Comparison of ENCODE assay signal across 20 cellular contexts in the genomic region with DNA sequence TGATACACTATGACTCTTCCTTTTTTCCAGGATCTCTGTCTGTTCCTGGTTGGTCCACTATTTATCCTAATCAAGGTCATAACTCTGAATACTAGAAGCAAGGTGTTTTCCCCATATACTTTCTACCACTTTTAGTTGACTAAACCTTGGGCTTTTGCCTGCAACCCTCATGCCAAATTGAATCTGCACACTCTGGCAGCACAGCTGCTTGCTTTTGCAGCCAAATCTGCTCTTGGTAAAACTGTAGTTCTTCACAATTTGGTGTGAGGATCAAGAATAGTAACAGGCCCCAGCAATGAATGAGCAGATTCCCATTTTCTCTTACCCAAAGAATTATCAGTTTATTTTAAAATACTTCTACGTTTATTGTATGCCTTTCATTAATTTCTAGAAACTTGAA.
"Had no signal": no experiment of that assay in that cellular context is flagged by ENCODE, and none has a peak within 500 bp of the region (broad histone marks: within the 10 kb centered on the region; RNA-seq: fewer than 3 reads in every experiment).

No MANE protein-coding gene starts in this region.

- DNase-seq: IMR-90, Karpas-422, KG1, MG63, NCI-H1092, NCI-H1105 treated with DMSO at 0.1 percent for 48 hours, NCI-H1417 treated with DMSO at 0.1 percent for 48 hours, NCI-H146, NCI-H1694 treated with DMSO at 0.1 percent for 48 hours, NCI-H1930, NCI-H2081, NCI-H2107, NCI-H2227 treated with DMSO at 0.1 percent for 48 hours, NCI-H510A, NCI-H524 treated with DMSO at 0.1 percent for 48 hours, NCI-H69, NCI-H774, Right ventricle myocardium superior, RPMI8226, SIG-M5 had no signal
